ENCODE assay signal across 17 cellular contexts in genomic region chr6:43286995-43287716, GRCh38. TPM values are rescaled to one million over a fixed set of nuclear protein-coding genes. Genes with fewer than 3 reads are reported as not detected.
A peak's percentile ranks its signal among the peaks of the same experiment; 100 is the strongest.
DNase-seq lines count a peak whose midpoint lies in the region; ATAC-seq and TF ChIP-seq lines count a peak whose summit lies in the region.
"Had no signal": no experiment of that assay in that cellular context is flagged by ENCODE, and none has a peak within 500 bp of the region (broad histone marks: within the 10 kb centered on the region; RNA-seq: fewer than 3 reads in every experiment).

No MANE protein-coding gene starts in this region.

- H3K36me3 ChIP-seq in endodermal cell (ENCODE audit: control insufficient read depth, insufficient read depth, low read length) (no peaks in the 10 kb centered on the region), mucosa of rectum (ENCODE audit: control insufficient read depth in 2 of 2, insufficient read depth in 2 of 2, low read length in 2 of 2) (no peaks in the 10 kb centered on the region)

- no peaks in the 10 kb centered on the region for H3K36me3 Mint-ChIP-seq in endodermal cell (ENCODE audit: low read depth)
- H3K36me3 Mint-ChIP-seq: activated naive CD8-positive, alpha-beta T cell treated with anti-CD3 and anti-CD28 coated beads, Interleukin-2, amount 10 ng/mL, durations not matched to agents 7 days and 5 days; CD14-positive monocyte had no signal

- H3K9me3 ChIP-seq in endodermal cell (ENCODE audit: control insufficient read depth, low read length) (no peaks in the 10 kb centered on the region), mucosa of rectum (ENCODE audit: control insufficient read depth in 2 of 2, low read length in 2 of 2) (no peaks in the 10 kb centered on the region)

- H3K4me3 ChIP-seq in AG09309 (ENCODE audit: control insufficient read depth, low read depth, low read length) (no peak overlapping the region), endodermal cell (ENCODE audit: low read length) (no peak overlapping the region), mucosa of rectum (ENCODE audit: low read length in 2 of 2) (no peak overlapping the region)

- H3K9ac ChIP-seq in endodermal cell (ENCODE audit: extremely low read depth, low read length, poor library complexity, severe bottlenecking), result no peak overlapping the region
- no peak overlapping the region for H3K9ac ChIP-seq in mucosa of rectum (ENCODE audit: low read depth in 1 of 2, low read length in 2 of 2)

- H3K9me3 Mint-ChIP-seq in endodermal cell, result no peaks in the 10 kb centered on the region
- H3K9me3 Mint-ChIP-seq: activated naive CD8-positive, alpha-beta T cell treated with anti-CD3 and anti-CD28 coated beads, Interleukin-2, amount 10 ng/mL, durations not matched to agents 7 days and 5 days; dendritic cell treated with granulocyte-macrophage colony-stimulating factor and Interleukin-4, amounts not matched to agents 40 ng/mL and 50 ng/mL, for 4 days; stimulated activated naive CD8-positive, alpha-beta T cell treated with anti-CD3 and anti-CD28 coated beads, Interleukin-15, Interleukin-2, amounts not matched to agents 100 ng/mL and 50 ng/mL, for 24 hours had no signal

- no peak for DNase-seq in AG09309 (ENCODE audit: low read depth)
- DNase-seq in M059J (ENCODE audit: low read depth), result peak; percentile 33
- peak; percentile 82 for DNase-seq in endodermal cell
- DNase-seq in T-helper 2 cell, result no peak
- no peak for DNase-seq in NCI-H345 treated with DMSO at 0.1 percent for 48 hours (lab: John Stamatoyannopoulos, UW; ENCODE audit: unreplicated experiment)
- DNase-seq: activated naive CD8-positive, alpha-beta T cell treated with anti-CD3 and anti-CD28 coated beads, Interleukin-2, amount 10 ng/mL, durations not matched to agents 7 days and 5 days; GDM1; stimulated activated CD4-positive, alpha-beta T cell treated with anti-CD3 and anti-CD28 coated beads, Interleukin-2, amount 100 ng/mL, for 48 hours had no signal

- no peak overlapping the region for H3K27ac ChIP-seq in endodermal cell (ENCODE audit: low read depth, low read length)
- H3K27ac ChIP-seq in mucosa of rectum (ENCODE audit: low read depth in 2 of 2, low read length in 2 of 2), result peak overlapping the region; percentile 51 to 52
- H3K27ac ChIP-seq: HL-60 had no signal

- H3K27me3 Mint-ChIP-seq in endodermal cell (ENCODE audit: insufficient read depth), result peaks cover 17% of the 10 kb centered on the region

- ATAC-seq in GM18861 (IDR thresholded peaks at IDR 0.05; ENCODE audit: unreplicated experiment), result no peak
- no peak for ATAC-seq in HG03432 (IDR thresholded peaks at IDR 0.05; ENCODE audit: unreplicated experiment)

- 61 to 63% methylated on average over 2 to 9 of the region's 9 CpGs for WGBS in endodermal cell (ENCODE audit: insufficient coverage in 1 of 2, insufficient read length in 1 of 2), 2 experiments

- H3K4me3 Mint-ChIP-seq in endodermal cell, result no peak overlapping the region
- H3K4me3 Mint-ChIP-seq: activated naive CD8-positive, alpha-beta T cell treated with anti-CD3 and anti-CD28 coated beads, Interleukin-2, amount 10 ng/mL, durations not matched to agents 7 days and 5 days; dendritic cell treated with granulocyte-macrophage colony-stimulating factor and Interleukin-4, amounts not matched to agents 40 ng/mL and 50 ng/mL, for 4 days; stimulated activated naive CD8-positive, alpha-beta T cell treated with anti-CD3 and anti-CD28 coated beads, Interleukin-15, Interleukin-2, amounts not matched to agents 100 ng/mL and 50 ng/mL, for 24 hours had no signal

- no peak overlapping the region for H3K27ac Mint-ChIP-seq in endodermal cell
- H3K27ac Mint-ChIP-seq: activated naive CD8-positive, alpha-beta T cell treated with anti-CD3 and anti-CD28 coated beads, Interleukin-2, amount 10 ng/mL, durations not matched to agents 7 days and 5 days; CD14-positive monocyte; dendritic cell treated with granulocyte-macrophage colony-stimulating factor and Interleukin-4, amounts not matched to agents 40 ng/mL and 50 ng/mL, for 4 days; stimulated activated naive CD8-positive, alpha-beta T cell treated with anti-CD3 and anti-CD28 coated beads, Interleukin-15, Interleukin-2, amounts not matched to agents 100 ng/mL and 50 ng/mL, for 24 hours had no signal

- H3K4me1 ChIP-seq in endodermal cell (ENCODE audit: control insufficient read depth, insufficient read depth, low read length), result no peaks in the 10 kb centered on the region
- peaks cover 8 to 33% of the 10 kb centered on the region in 2 donors for H3K4me1 ChIP-seq in mucosa of rectum (ENCODE audit: control insufficient read depth in 2 of 2, insufficient read depth in 2 of 2, low read length in 2 of 2)

- TF ChIP-seq CTCF in AG09309 (IDR thresholded peaks at IDR 0.05; ENCODE audit: control insufficient read depth, insufficient read depth, low read depth, low read length, missing control alignments) (peak; percentile 25), endodermal cell (conservative IDR thresholded peaks at IDR 0.05) (peak; percentile 77)

- H3K27me3 ChIP-seq in endodermal cell (ENCODE audit: control insufficient read depth, insufficient read depth, low read length, poor library complexity, severe bottlenecking) (no peaks in the 10 kb centered on the region), mucosa of rectum (ENCODE audit: control insufficient read depth in 2 of 2, insufficient read depth in 2 of 2, low read length in 2 of 2) (no peaks in the 10 kb centered on the region)

- H3K4me1 Mint-ChIP-seq in endodermal cell, result peaks cover 17% of the 10 kb centered on the region

RNA-seq across cellular contexts. Expression of gene SLC22A7, which starts 10.9 kb away (rescaled TPM):
- not detected in 2 replicates for total RNA-seq in M059J (2014; rRNA removed; shearing (Covaris generic))
- total RNA-seq in endodermal cell, result not detected
- not detected for polyA plus RNA-seq in endodermal cell (2013, experiment 1 of 2)
- polyA plus RNA-seq in endodermal cell (2013, experiment 2 of 2), result not detected
- total RNA-seq: activated naive CD8-positive, alpha-beta T cell treated with anti-CD3 and anti-CD28 coated beads, Interleukin-2, amount 10 ng/mL, durations not matched to agents 7 days and 5 days; lower leg skin; posterior vena cava had no signal
- polyA plus RNA-seq: CD14-positive monocyte had no signal

RNA-seq across cellular contexts. Expression of gene CRIP3, which starts 21.5 kb away (rescaled TPM):
- total RNA-seq in M059J (2014; rRNA removed; shearing (Covaris generic)), result not detected in 2 replicates
- total RNA-seq in endodermal cell, result 10 to 100 TPM; 13.4 to 19.3 TPM
- polyA plus RNA-seq in endodermal cell (2013, experiment 1 of 2), result 8.9 TPM
- polyA plus RNA-seq in endodermal cell (2013, experiment 2 of 2), result 8.4 TPM

RNA-seq across cellular contexts. Expression of gene TTBK1, which starts 43.9 kb away (rescaled TPM):
- total RNA-seq in M059J (2014; rRNA removed; shearing (Covaris generic)), result under 0.01 TPM in 1 of 2 replicates, not detected in the other
- under 1 TPM; 0.62 TPM for total RNA-seq in endodermal cell
- 2.1 TPM for polyA plus RNA-seq in endodermal cell (2013, experiment 1 of 2)
- 1.6 TPM for polyA plus RNA-seq in endodermal cell (2013, experiment 2 of 2)
- total RNA-seq: activated naive CD8-positive, alpha-beta T cell treated with anti-CD3 and anti-CD28 coated beads, Interleukin-2, amount 10 ng/mL, durations not matched to agents 7 days and 5 days had no signal
- polyA plus RNA-seq: CD14-positive monocyte had no signal

RNA-seq across cellular contexts. Expression of gene DNPH1, which starts 57.9 kb away (rescaled TPM):
- total RNA-seq in M059J (2014; rRNA removed; shearing (Covaris generic)), result 19.3 and 24.3 TPM in 2 replicates
- 10 to 100 TPM; 48.2 to 66.5 TPM for total RNA-seq in endodermal cell
- polyA plus RNA-seq in endodermal cell (2013, experiment 1 of 2), result 64.4 TPM
- polyA plus RNA-seq in endodermal cell (2013, experiment 2 of 2), result 61.0 TPM

Comparison
In these comparisons a context has a peak if more than half of its experiments do, and no peak if none do; other contexts are left out.
1. DNase-seq: peak in M059J (single experiment) and endodermal cell (single experiment); none in AG09309 (single experiment), T-helper 2 cell (0 of 5) and NCI-H345 treated with DMSO at 0.1 percent for 48 hours (single experiment).
2. RNA of gene CRIP3, which starts 21.5 kb away (total RNA-seq): 13.4 to 19.3 TPM in endodermal cell; not detected in M059J; every median in the first group is over 10 times any median in the second.